23 cellular contexts compared by ENCODE assay signal in genomic region chr9:69801994-69802393, GRCh38. TPM values are rescaled to one million over a fixed set of nuclear protein-coding genes. Genes with fewer than 3 reads are reported as not detected.
DNase-seq lines count a peak whose midpoint lies in the region; ATAC-seq and TF ChIP-seq lines count a peak whose summit lies in the region.
"Had no signal": no experiment of that assay in that cellular context is flagged by ENCODE, and none has a peak within 500 bp of the region (broad histone marks: within the 10 kb centered on the region; RNA-seq: fewer than 3 reads in every experiment).

No MANE protein-coding gene starts in this region.

- H3K36me3 ChIP-seq in mucosa of descending colon (ENCODE audit: low read depth) = no peaks in the 10 kb centered on the region
- H3K36me3 ChIP-seq: cardiac muscle cell had no signal

- H3K4me3 ChIP-seq in mucosa of descending colon = no peak overlapping the region
- H3K4me3 ChIP-seq: cardiac muscle cell, lung had no signal

- TF ChIP-seq CTCF in mucosa of descending colon (IDR thresholded peaks at IDR 0.05) = no peak

- H3K9me3 ChIP-seq in mucosa of descending colon = no peaks in the 10 kb centered on the region

- DNase-seq in HCEC 1CT = peak; percentile 24
- DNase-seq in MV-4-11 (lab: John Stamatoyannopoulos, UW) = peak; percentile 14
- DNase-seq in dermis blood vessel endothelial cell = peak; percentile 31
- no peak for DNase-seq in mucosa of descending colon
- no peak for DNase-seq in GF-D8 (lab: John Stamatoyannopoulos, UW)
- DNase-seq: activated CD4-positive, alpha-beta T cell treated with anti-CD3 and anti-CD28 coated beads for 4 hours; activated naive CD4-positive, alpha-beta T cell treated with anti-CD3 and anti-CD28 coated beads, Interleukin-2, amount 10 ng/mL, durations not matched to agents 7 days and 5 days; activated T-cell treated with anti-CD3 and anti-CD28 coated beads, Interleukin-2, amount 50 U/mL, for 72 hours; CD4-positive, CD25-positive, alpha-beta regulatory T cell; GDM1; NCI-H1694; NCI-H748 treated with DMSO at 0.1 percent for 48 hours; nucleus accumbens; SHP77 treated with DMSO at 0.1 percent for 48 hours; stimulated activated CD4-positive, alpha-beta T cell treated with anti-CD3 and anti-CD28 coated beads, Interleukin-2, amount 100 ng/mL, for 48 hours; stimulated activated naive CD4-positive, alpha-beta T cell had no signal

- intact Hi-C loops in mucosa of descending colon (cut with DNase I, micrococcal nuclease) = no loop called here

- ATAC-seq in mucosa of descending colon (peak; percentile 51), HG03139 (IDR thresholded peaks at IDR 0.05; ENCODE audit: unreplicated experiment) (no peak), HG03135 (IDR thresholded peaks at IDR 0.05; ENCODE audit: unreplicated experiment) (no peak)
- ATAC-seq: activated T-cell treated with anti-CD3 and anti-CD28 coated beads, Interleukin-2, amount 50 U/mL, for 72 hours had no signal

- H3K4me1 ChIP-seq in mucosa of descending colon (ENCODE audit: low read depth) = peaks cover 13% of the 10 kb centered on the region

RNA-seq across cellular contexts. Expression of gene CFAP95, which starts 18.6 kb away (rescaled TPM):
- total RNA-seq in dermis blood vessel endothelial cell (not detected in 2 replicates), mucosa of descending colon (1 to 10 TPM in 1 of 3 donors, under 1 TPM in 1, not detected in 1; 0.70 to 2.2 TPM)
- total RNA-seq: activated T-cell treated with anti-CD3 and anti-CD28 coated beads, Interleukin-2, amount 50 U/mL, for 72 hours; cardiac muscle cell; CD4-positive, CD25-positive, alpha-beta regulatory T cell; fibroblast of villous mesenchyme; OCI-LY7; T-helper 1 cell treated with Interleukin-12 subunit alpha and Interleukin-12 subunit beta and Interleukin-4 antibody, amounts not matched to agents 30 ng/mL and 1 ng/mL, for 36 hours had no signal

RNA-seq across cellular contexts. Expression of gene PTAR1, which starts 42.2 kb away (rescaled TPM):
- total RNA-seq in dermis blood vessel endothelial cell = 52.8 and 78.1 TPM in 2 replicates
- 10 to 100 TPM; 63.0 to 71.5 (median 68.6) TPM for total RNA-seq in mucosa of descending colon

Comparison
In these comparisons a context has a peak if more than half of its experiments do, and no peak if none do; other contexts are left out.
1. DNase-seq: peak in HCEC 1CT (single experiment), MV-4-11 (single experiment) and dermis blood vessel endothelial cell (single experiment); none in mucosa of descending colon (0 of 3) and GF-D8 (single experiment).